In the genomic region with DNA sequence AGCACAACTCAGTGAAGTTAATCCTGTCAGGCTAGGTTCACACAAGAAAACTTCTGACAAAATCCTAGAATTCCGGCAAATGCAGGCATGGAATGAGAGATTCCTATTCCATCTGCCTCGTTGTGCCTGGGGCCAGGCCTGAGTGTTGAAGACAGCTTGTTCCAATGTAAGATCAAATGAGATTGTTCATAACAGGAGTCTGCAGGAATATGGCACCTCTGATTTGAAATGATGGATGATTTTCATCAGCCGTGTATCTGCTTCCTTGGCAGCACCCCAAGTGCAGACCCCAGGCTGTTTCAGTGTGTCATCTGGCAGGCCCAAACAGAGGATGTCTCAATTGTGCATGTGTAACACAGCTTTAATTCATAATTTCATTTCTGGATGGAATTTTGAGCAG, we compare ENCODE assay signal across 1 cellular context.
TF ChIP-seq lines count a peak whose summit lies in the region.

No MANE protein-coding gene starts in this region.

TF ChIP-seq in SK-N-SH treated with all-trans-retinoic acid at 6 μM for 48 hours, 23 proteins besides CTCF, POLR2A, EP300 and RAD21 (continued from another document):
- no peak for TF ChIP-seq BACH2 (CRISPR knock-in tag; IDR thresholded peaks at IDR 0.05; ENCODE audit: borderline replicate concordance)
- TF ChIP-seq RARB (CRISPR knock-in tag; IDR thresholded peaks at IDR 0.05) = no peak
- no peak for TF ChIP-seq SNAI2 (CRISPR knock-in tag; IDR thresholded peaks at IDR 0.05)
TF ChIP-seq in SK-N-SH treated with all-trans-retinoic acid at 6 μM for 48 hours: peak in this region for 2.
